9 cellular contexts compared by ENCODE assay signal in genomic region chr10:19412531-19412930, GRCh38.
DNase-seq lines count a peak whose midpoint lies in the region; ATAC-seq, FAIRE-seq and TF ChIP-seq lines count a peak whose summit lies in the region.
"Had no signal": no experiment of that assay in that cellular context is flagged by ENCODE, and none has a peak within 500 bp of the region (broad histone marks: within the 10 kb centered on the region; RNA-seq: fewer than 3 reads in every experiment).

No MANE protein-coding gene starts in this region.

- H3K4me1 Mint-ChIP-seq in CD8-positive, alpha-beta memory T cell = no peaks in the 10 kb centered on the region

- no peak overlapping the region for H3K4me3 Mint-ChIP-seq in CD8-positive, alpha-beta memory T cell

- no peak overlapping the region for H3K27ac Mint-ChIP-seq in CD8-positive, alpha-beta memory T cell

- no peaks in the 10 kb centered on the region for H3K4me1 ChIP-seq in small intestine (ENCODE audit: control insufficient read depth in 2 of 2, insufficient read depth in 1 of 2, low read depth in 1 of 2, low read length in 1 of 2)
- H3K4me1 ChIP-seq in CD8-positive, alpha-beta memory T cell (ENCODE audit: insufficient read depth, low read length) = no peaks in the 10 kb centered on the region

- H3K36me3 ChIP-seq in small intestine (ENCODE audit: control insufficient read depth in 2 of 2, insufficient read depth in 2 of 2, low read length in 2 of 2) = peaks cover 0 to 1% of the 10 kb centered on the region in 2 donors
- no peaks in the 10 kb centered on the region for H3K36me3 ChIP-seq in CD8-positive, alpha-beta memory T cell (ENCODE audit: insufficient read depth, low read length)

- FAIRE-seq in small intestine (lab: Jason Lieb, UNC) = no peak

- ATAC-seq in HG03432 (IDR thresholded peaks at IDR 0.05; ENCODE audit: unreplicated experiment) = no peak

- POLR2A ChIA-PET in HEK293T (lab: Yijun Ruan, JAX) = no interaction called here
- POLR2A ChIA-PET in CD8-positive, alpha-beta memory T cell (lab: Charles Lee) = no interaction called here

- H3K9me3 Mint-ChIP-seq in CD8-positive, alpha-beta memory T cell = peaks cover 0 to 10% (median 9%) of the 10 kb centered on the region in 5 donors

- DNase-seq in HEK293T (ENCODE audit: extremely low spot score) (peak; percentile 15), RKO (ENCODE audit: low spot score) (peak; percentile 33), glomerular visceral epithelial cell (ENCODE audit: extremely low spot score) (peak; percentile 13), small intestine (peak; percentile 27), SKM-1 (lab: John Stamatoyannopoulos, UW; ENCODE audit: unreplicated experiment) (no peak)
- DNase-seq in effector CD4-positive, alpha-beta T cell = no peak
- DNase-seq in CD8-positive, alpha-beta memory T cell = no peak
- DNase-seq: activated CD4-positive, alpha-beta T cell treated with anti-CD3 and anti-CD28 coated beads for 4 hours had no signal

- no peaks in the 10 kb centered on the region for H3K27me3 ChIP-seq in small intestine (ENCODE audit: control insufficient read depth in 2 of 2, insufficient read depth in 2 of 2, low read length in 2 of 2)
- H3K27me3 ChIP-seq in CD8-positive, alpha-beta memory T cell (ENCODE audit: insufficient read depth, low read length, poor library complexity, severe bottlenecking) = no peaks in the 10 kb centered on the region

- no peak overlapping the region for H3K4me3 ChIP-seq in small intestine (ENCODE audit: low read depth in 1 of 2, low read length in 2 of 2)
- no peak overlapping the region for H3K4me3 ChIP-seq in CD8-positive, alpha-beta memory T cell (ENCODE audit: low read length)

- CTCF ChIA-PET in HEK293T (lab: Yijun Ruan, JAX) = interaction anchor here (0.6 to 1.1 kb wide), 2 partner anchors 1181 to 1356 kb away, joined by 3 to 4 read pairs; no protein-coding TSS in a partner anchor
- CTCF ChIA-PET in CD8-positive, alpha-beta memory T cell (lab: Charles Lee) = no interaction called here

- H3K27ac ChIP-seq in small intestine (ENCODE audit: low read depth in 1 of 2, low read length in 1 of 2) = no peak overlapping the region
- H3K27ac ChIP-seq in CD8-positive, alpha-beta memory T cell (ENCODE audit: low read depth, low read length) = no peak overlapping the region

- H3K36me3 Mint-ChIP-seq in CD8-positive, alpha-beta memory T cell = no peaks in the 10 kb centered on the region

- no peaks in the 10 kb centered on the region for H3K9me3 ChIP-seq in small intestine (ENCODE audit: control insufficient read depth, low read depth)
- H3K9me3 ChIP-seq in CD8-positive, alpha-beta memory T cell (ENCODE audit: low read length) = no peaks in the 10 kb centered on the region

- H3K27me3 Mint-ChIP-seq in CD8-positive, alpha-beta memory T cell = no peaks in the 10 kb centered on the region

TF ChIP-seq in HEK293T, 16 proteins besides CTCF, POLR2A, EP300 and RAD21:
- no peak for TF ChIP-seq CTBP1 (IDR thresholded peaks at IDR 0.05; ENCODE audit: borderline replicate concordance)
- no peak for TF ChIP-seq BHLHE40 (IDR thresholded peaks at IDR 0.05; ENCODE audit: borderline replicate concordance)
- TF ChIP-seq SUZ12 (IDR thresholded peaks at IDR 0.05) = no peak
- no peak for TF ChIP-seq SP1 (IDR thresholded peaks at IDR 0.05)
- TF ChIP-seq TARDBP (IDR thresholded peaks at IDR 0.05) = no peak
- no peak for TF ChIP-seq ELF4 (IDR thresholded peaks at IDR 0.05)
- no peak for TF ChIP-seq ARNT (IDR thresholded peaks at IDR 0.05)
TF ChIP-seq in HEK293T: peak in this region for 0.

Comparison
In these comparisons a context has a peak if more than half of its experiments do, and no peak if none do; other contexts are left out.
1. DNase-seq: peak in HEK293T (single experiment), RKO (single experiment), glomerular visceral epithelial cell (single experiment) and small intestine (single experiment); none in effector CD4-positive, alpha-beta T cell (single experiment), SKM-1 (single experiment) and CD8-positive, alpha-beta memory T cell (0 of 5).